In the genomic region with DNA sequence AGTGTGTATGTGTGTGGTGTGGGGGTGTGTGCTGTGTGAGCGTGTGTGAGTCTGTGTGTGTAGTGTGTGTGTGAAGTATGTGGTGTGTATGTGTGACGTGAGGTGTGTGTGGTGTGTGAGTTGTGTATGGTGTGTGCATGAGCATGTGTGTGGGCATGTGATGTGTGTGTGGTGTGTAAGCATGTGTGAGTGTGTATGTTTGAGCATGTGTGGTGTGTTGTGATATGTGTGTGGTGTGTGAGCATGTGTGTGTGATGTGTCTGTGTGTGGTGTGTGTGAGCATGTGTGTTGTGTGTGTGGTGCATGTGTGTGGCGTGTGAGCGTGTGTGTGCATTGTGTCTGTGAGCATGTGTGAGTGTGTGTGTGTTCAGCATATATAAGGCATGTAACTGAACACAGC, we compare ENCODE assay signal across 33 cellular contexts. TPM values are rescaled to one million over a fixed set of nuclear protein-coding genes. Genes with fewer than 3 reads are reported as not detected.
"Had no signal": no experiment of that assay in that cellular context is flagged by ENCODE, and none has a peak within 500 bp of the region (broad histone marks: within the 10 kb centered on the region; RNA-seq: fewer than 3 reads in every experiment).

No MANE protein-coding gene starts in this region.

- H3K27ac Mint-ChIP-seq: activated naive CD8-positive, alpha-beta T cell; stimulated activated memory B cell treated with anti-CD40 and anti-IgM and Interleukin-4, amounts not matched to agents 10 μg/mL and 1 μg/mL and 100 μg/mL, for 72 hours; stimulated activated naive CD8-positive, alpha-beta T cell treated with anti-CD3 and anti-CD28 coated beads, Interleukin-15, amount 100 ng/mL, for 72 hours; T-helper 2 cell treated with Interferon-gamma antibody and Interleukin-4, amounts not matched to agents 5 μg/mL and 100 μg/mL, for 36 hours had no signal

- DNase-seq: activated CD4-positive, alpha-beta T cell treated with anti-CD3 and anti-CD28 coated beads for 48 hours; activated CD4-positive, alpha-beta T cell treated with anti-CD3 and anti-CD28 coated beads, Interleukin-2, amount 50 U/mL, for 48 hours; activated CD8-positive, alpha-beta memory T cell treated with anti-CD3 and anti-CD28 coated beads for 24 hours; activated effector memory CD4-positive, alpha-beta T cell treated with Interleukin-2 at 50 U/mL for 16 hours; activated naive CD4-positive, alpha-beta T cell treated with Interleukin-2 at 50 U/mL for 16 hours; anterior cingulate cortex; cerebellar nuclear complex; colonic mucosa; effector CD8-positive, alpha-beta T cell; islet precursor cell; left ventricle myocardium superior; naive B cell; nucleus accumbens; pancreas; retina; stimulated activated CD4-positive, alpha-beta T cell treated with anti-CD3 and anti-CD28 coated beads, Interleukin-1b, Interleukin-23, amount 100 ng/mL, for 48 hours; stimulated activated CD4-positive, alpha-beta T cell treated with anti-CD3 and anti-CD28 coated beads, Interleukin-4, amount 100 ng/mL, for 4 hours; stimulated activated CD8-positive, alpha-beta memory T cell treated with anti-CD3 and anti-CD28 coated beads, Interleukin-4, amount 100 ng/mL, for 48 hours; stimulated activated naive CD8-positive, alpha-beta T cell treated with anti-CD3 and anti-CD28 coated beads, Interleukin-15, amount 100 ng/mL, for 72 hours; tibial artery; uterus had no signal

- H3K4me2 ChIP-seq: hepatocyte, smooth muscle cell had no signal

- H3K4me3 Mint-ChIP-seq: activated naive CD8-positive, alpha-beta T cell; naive B cell; stimulated activated memory B cell treated with anti-CD40 and anti-IgM and Interleukin-4, amounts not matched to agents 10 μg/mL and 1 μg/mL and 100 μg/mL, for 72 hours; stimulated activated naive CD8-positive, alpha-beta T cell treated with anti-CD3 and anti-CD28 coated beads, Interleukin-15, amount 100 ng/mL, for 72 hours; T-helper 2 cell treated with Interferon-gamma antibody and Interleukin-4, amounts not matched to agents 5 μg/mL and 100 μg/mL, for 36 hours had no signal

- H3K79me2 ChIP-seq: hepatocyte had no signal

- H3K27ac ChIP-seq: cardiac muscle cell, colonic mucosa, gastroesophageal sphincter, hepatocyte, pancreas, prostate gland, suprapubic skin, tibial artery, uterus, VCaP had no signal

- H3K9me3 ChIP-seq: colonic mucosa, pancreas, prostate gland, suprapubic skin, uterus had no signal

- H2AFZ ChIP-seq: hepatocyte had no signal

- H3K27me3 ChIP-seq: cardiac muscle cell, colonic mucosa, gastroesophageal sphincter, pancreas, uterus had no signal

- H3K4me1 ChIP-seq: colonic mucosa, gastroesophageal sphincter, pancreas, prostate gland, suprapubic skin, tibial artery, uterus had no signal

- ATAC-seq: activated CD4-positive, CD25-positive, alpha-beta regulatory T cell treated with anti-CD3 and anti-CD28 coated beads, Interleukin-2, amount 50 U/mL, for 24 hours; gastroesophageal sphincter; left ventricle myocardium superior; pancreas; stimulated activated memory B cell treated with anti-CD40 and anti-IgM and Interleukin-4, amounts not matched to agents 10 μg/mL and 1 μg/mL and 100 μg/mL, for 72 hours; stimulated activated naive CD8-positive, alpha-beta T cell treated with anti-CD3 and anti-CD28 coated beads, Interleukin-15, amount 100 ng/mL, for 72 hours had no signal

- H3K4me1 Mint-ChIP-seq: stimulated activated naive CD8-positive, alpha-beta T cell treated with anti-CD3 and anti-CD28 coated beads, Interleukin-15, amount 100 ng/mL, for 72 hours had no signal

- H3K4me3 ChIP-seq: cardiac muscle cell, colonic mucosa, gastroesophageal sphincter, hepatocyte, pancreas, prostate gland, smooth muscle cell, suprapubic skin, tibial artery, uterus had no signal

- H3K36me3 ChIP-seq: cardiac muscle cell, colonic mucosa, gastroesophageal sphincter, pancreas, prostate gland, suprapubic skin, tibial artery, uterus had no signal

RNA-seq across cellular contexts. Expression of a gene that starts 20.9 kb away (rescaled TPM):
- total RNA-seq: dermis microvascular lymphatic vessel endothelial cell had no signal
